20 cellular contexts compared by ENCODE assay signal in genomic region chr2:26581266-26581990, GRCh38. TPM values are rescaled to one million over a fixed set of nuclear protein-coding genes. Genes with fewer than 3 reads are reported as not detected.
DNase-seq lines count a peak whose midpoint lies in the region; ATAC-seq and TF ChIP-seq lines count a peak whose summit lies in the region.
"Had no signal": no experiment of that assay in that cellular context is flagged by ENCODE, and none has a peak within 500 bp of the region (broad histone marks: within the 10 kb centered on the region; RNA-seq: fewer than 3 reads in every experiment).

No MANE protein-coding gene starts in this region.

- no peak overlapping the region for H2BK12ac ChIP-seq in H9 (ENCODE audit: insufficient read length, low read depth, low read length)

- H4K5ac ChIP-seq in H9 (ENCODE audit: insufficient read length, low read depth, low read length): no peak overlapping the region

- no peak for TF ChIP-seq EP300 in SK-N-SH (IDR thresholded peaks at IDR 0.05; ENCODE audit: borderline replicate concordance in 1 of 2, low read depth in 1 of 2, low read length in 1 of 2)

- H2BK20ac ChIP-seq in H9 (ENCODE audit: low read depth, low read length, poor library complexity, severe bottlenecking): no peak overlapping the region

- H3K23me2 ChIP-seq in H9 (ENCODE audit: insufficient read length, low read depth, low read length, poor library complexity, severe bottlenecking): no peaks in the 10 kb centered on the region

- TF ChIP-seq CTCF in SK-N-SH (IDR thresholded peaks at IDR 0.05) (no peak), H9 (conservative IDR thresholded peaks at IDR 0.05) (no peak), neural crest cell (conservative IDR thresholded peaks at IDR 0.05) (no peak), spleen (IDR thresholded peaks at IDR 0.05 in 8 of 11, conservative IDR thresholded peaks at IDR 0.05 in 3 of 11) (no peak)

- H3K27ac ChIP-seq in SK-N-SH (ENCODE audit: low read depth in 2 of 2, low read length in 1 of 2): no peak overlapping the region
- no peak overlapping the region for H3K27ac ChIP-seq in H9 (ENCODE audit: insufficient read length, low read depth, low read length)
- H3K27ac ChIP-seq in spleen: no peak overlapping the region
- H3K27ac ChIP-seq: 22Rv1, C4-2B, Peyer's patch had no signal

- DNase-seq in SK-N-SH: peak; percentile 11
- peak; percentile 18 for DNase-seq in H9
- no peak for DNase-seq in neural crest cell (ENCODE audit: low read depth, low spot score)
- DNase-seq in spleen: peak; percentile 40
- no peak for DNase-seq in cerebellum (ENCODE audit: low spot score)
- DNase-seq in activated CD4-positive, alpha-beta T cell treated with anti-CD3 and anti-CD28 coated beads for 36 hours: no peak
- DNase-seq: AML-193; MM.1S; NCI-H1092; NCI-H146; NCI-H2081; NK-92 treated with Interleukin-12 subunit alpha and Interleukin-12 subunit beta, amount 100 ng/mL, for 24 hours had no signal

- ATAC-seq in SK-N-SH treated with all-trans-retinoic acid at 6 μM for 48 hours: no peak
- no peak for ATAC-seq in GM19035 (IDR thresholded peaks at IDR 0.05; ENCODE audit: unreplicated experiment)
- ATAC-seq in activated CD4-positive, alpha-beta T cell treated with anti-CD3 and anti-CD28 coated beads for 36 hours: no peak
- ATAC-seq: GM23338 had no signal

- no peak for TF ChIP-seq RAD21 in SK-N-SH (IDR thresholded peaks at IDR 0.05; ENCODE audit: low read length)

- CTCF ChIA-PET in SK-N-SH (lab: Yijun Ruan, JAX): interaction anchor here (0.6 to 10.9 kb wide), 12 partner anchors 9 to 162 kb away, joined by 3 to 153 read pairs (median 4); a partner anchor contains a TSS
- CTCF ChIA-PET in activated CD4-positive, alpha-beta T cell treated with anti-CD3 and anti-CD28 coated beads for 36 hours (lab: Charles Lee): interaction anchor here (0.6 kb wide), 1 partner anchor 112 kb away, joined by 3 read pairs; no protein-coding TSS in a partner anchor

- H3K4me3 ChIP-seq in SK-N-SH (ENCODE audit: low read depth in 2 of 2, low read length in 1 of 2): no peak overlapping the region
- no peak overlapping the region for H3K4me3 ChIP-seq in spleen
- H3K4me3 ChIP-seq: GM23338, Peyer's patch had no signal

- no peaks in the 10 kb centered on the region for H3F3A ChIP-seq in SK-N-SH (replicated peaks; ENCODE audit: insufficient read depth)

- no peak overlapping the region for H2BK5ac ChIP-seq in H9 (ENCODE audit: insufficient read length, low read length)

- H3K79me1 ChIP-seq in H9 (ENCODE audit: insufficient read depth, low read depth, low read length, poor library complexity, severe bottlenecking): no peaks in the 10 kb centered on the region

- no peak for TF ChIP-seq POLR2A in spleen (IDR thresholded peaks at IDR 0.05)

- H3K27ac Mint-ChIP-seq in H9 (no peak overlapping the region), neural crest cell (ENCODE audit: unreplicated experiment) (peak overlapping the region; percentile 58)
- no peak overlapping the region for H3K27ac Mint-ChIP-seq in activated CD4-positive, alpha-beta T cell treated with anti-CD3 and anti-CD28 coated beads for 36 hours
- H3K27ac Mint-ChIP-seq: GM23338 had no signal

- H3K4ac ChIP-seq in H9 (ENCODE audit: low read depth, low read length): no peak overlapping the region

- H3K9ac ChIP-seq in SK-N-SH (no peak overlapping the region), H9 (ENCODE audit: extremely low read depth, insufficient read length, low read length) (no peak overlapping the region)

- H3K4me1 ChIP-seq in SK-N-SH (ENCODE audit: control insufficient read depth in 1 of 2, insufficient read depth in 2 of 2, low read depth in 1 of 2, low read length in 1 of 2) (peaks cover 0 to 6% of the 10 kb centered on the region in 2 experiments; a peak in 1 of 4 replicates), H9 (ENCODE audit: insufficient read depth, low read length) (no peaks in the 10 kb centered on the region), spleen (peaks cover 0 to 5% (median 2%) of the 10 kb centered on the region in 6 donors)
- H3K4me1 ChIP-seq: Peyer's patch had no signal

- no peaks in the 10 kb centered on the region for H4K20me1 ChIP-seq in SK-N-SH (ENCODE audit: insufficient read depth)
- no peaks in the 10 kb centered on the region for H4K20me1 ChIP-seq in H9 (ENCODE audit: control insufficient read depth, insufficient read depth, insufficient read length)

- H2AFZ ChIP-seq in SK-N-SH (ENCODE audit: low read depth): no peak overlapping the region
- no peak overlapping the region for H2AFZ ChIP-seq in H9 (ENCODE audit: low read length)
- H2AFZ ChIP-seq: GM23338 had no signal

- no peak overlapping the region for H4K8ac ChIP-seq in H9 (replicated peaks; ENCODE audit: insufficient read length, low read depth, low read length)

- H4K91ac ChIP-seq in H9 (ENCODE audit: insufficient read length, low read depth, low read length): no peak overlapping the region

- no peaks in the 10 kb centered on the region for H3K9me2 ChIP-seq in SK-N-SH

- no peak overlapping the region for H2BK15ac ChIP-seq in H9 (ENCODE audit: low read depth, low read length)

- POLR2A ChIA-PET in SK-N-SH (lab: Yijun Ruan, JAX): interaction anchor here (0.7 kb wide), 1 partner anchor 236 kb away, joined by 3 read pairs; the partner anchor contains the start of gene SELENOI
- POLR2A ChIA-PET in activated CD4-positive, alpha-beta T cell treated with anti-CD3 and anti-CD28 coated beads for 36 hours (lab: Charles Lee): interaction anchor here (0.6 kb wide), 1 partner anchor 65 kb away, joined by 3 read pairs; no protein-coding TSS in a partner anchor

- H3K14ac ChIP-seq in H9 (ENCODE audit: insufficient read depth, low read length): no peak overlapping the region

- no peak overlapping the region for H3K4me2 ChIP-seq in SK-N-SH
- no peak overlapping the region for H3K4me2 ChIP-seq in H9 (ENCODE audit: insufficient read depth, insufficient read length, low read length)
- H3K4me2 ChIP-seq: GM23338 had no signal

- H3K23ac ChIP-seq in H9 (ENCODE audit: insufficient read length, low read depth, low read length): no peak overlapping the region

- no peak overlapping the region for H3T11ph ChIP-seq in H9 (ENCODE audit: low read length)

- no peak overlapping the region for H3K4me3 Mint-ChIP-seq in H9
- no peak overlapping the region for H3K4me3 Mint-ChIP-seq in neural crest cell
- no peak overlapping the region for H3K4me3 Mint-ChIP-seq in activated CD4-positive, alpha-beta T cell treated with anti-CD3 and anti-CD28 coated beads for 36 hours
- H3K4me3 Mint-ChIP-seq: GM23338 had no signal

- H3K36me3 ChIP-seq in SK-N-SH (replicated peaks in 1 of 2; ENCODE audit: control insufficient read depth in 1 of 2, insufficient read depth in 2 of 2, low read length in 1 of 2) (no peaks in the 10 kb centered on the region), spleen (no peaks in the 10 kb centered on the region)
- H3K36me3 ChIP-seq: Peyer's patch had no signal

- no peak overlapping the region for H3K56ac ChIP-seq in H9 (ENCODE audit: insufficient read length, low read depth, low read length)

- H3K36me3 Mint-ChIP-seq in H9 (ENCODE audit: insufficient read depth in 1 of 3, low read depth in 3 of 3) (no peaks in the 10 kb centered on the region), neural crest cell (ENCODE audit: low read depth) (no peaks in the 10 kb centered on the region)
- no peaks in the 10 kb centered on the region for H3K36me3 Mint-ChIP-seq in activated CD4-positive, alpha-beta T cell treated with anti-CD3 and anti-CD28 coated beads for 36 hours (ENCODE audit: low read depth)

- H3K27me3 Mint-ChIP-seq in H9 (ENCODE audit: low read depth): peaks cover 37% of the 10 kb centered on the region
- peaks cover 28% of the 10 kb centered on the region for H3K27me3 Mint-ChIP-seq in neural crest cell (ENCODE audit: low read depth)
- H3K27me3 Mint-ChIP-seq in activated CD4-positive, alpha-beta T cell treated with anti-CD3 and anti-CD28 coated beads for 36 hours: peaks cover 14% of the 10 kb centered on the region

- H3K18ac ChIP-seq in H9 (ENCODE audit: insufficient read length, low read depth, low read length): no peak overlapping the region

- H3K79me2 ChIP-seq in SK-N-SH (ENCODE audit: insufficient read depth) (no peaks in the 10 kb centered on the region), H9 (ENCODE audit: insufficient read depth, low read length) (no peaks in the 10 kb centered on the region)

- H3K9me3 ChIP-seq in SK-N-SH (no peaks in the 10 kb centered on the region), H9 (ENCODE audit: control insufficient read depth, low read depth, low read length) (no peaks in the 10 kb centered on the region), spleen (no peaks in the 10 kb centered on the region)
- H3K9me3 ChIP-seq: Peyer's patch had no signal

- intact Hi-C loops in spleen (cut with DNase I; ENCODE audit: low total_unique reads): no loop called here
- intact Hi-C loops in activated CD4-positive, alpha-beta T cell treated with anti-CD3 and anti-CD28 coated beads for 36 hours (cut with DNase I, micrococcal nuclease): no loop called here

- H3K9me3 Mint-ChIP-seq in H9 (no peaks in the 10 kb centered on the region), neural crest cell (no peaks in the 10 kb centered on the region)
- H3K9me3 Mint-ChIP-seq in activated CD4-positive, alpha-beta T cell treated with anti-CD3 and anti-CD28 coated beads for 36 hours (ENCODE audit: low read depth): no peaks in the 10 kb centered on the region
- H3K9me3 Mint-ChIP-seq: GM23338 had no signal

- H3K4me1 Mint-ChIP-seq in H9 (peaks cover 11 to 22% of the 10 kb centered on the region in 2 experiments), neural crest cell (peaks cover 4% of the 10 kb centered on the region)
- H3K4me1 Mint-ChIP-seq in activated CD4-positive, alpha-beta T cell treated with anti-CD3 and anti-CD28 coated beads for 36 hours: no peaks in the 10 kb centered on the region
- H3K4me1 Mint-ChIP-seq: GM23338 had no signal

- H2BK120ac ChIP-seq in H9 (ENCODE audit: low read depth, low read length, poor library complexity, severe bottlenecking): no peak overlapping the region

- H2AK5ac ChIP-seq in H9 (ENCODE audit: insufficient read length, low read length): no peak overlapping the region

- H3K27me3 ChIP-seq in SK-N-SH (ENCODE audit: insufficient read depth): peaks cover 63% of the 10 kb centered on the region
- H3K27me3 ChIP-seq in H9 (ENCODE audit: insufficient read depth, low read length): no peaks in the 10 kb centered on the region
- H3K27me3 ChIP-seq in spleen (replicated peaks in 1 of 7): peaks cover 0 to 95% (median 14%) of the 10 kb centered on the region in 7 donors
- H3K27me3 ChIP-seq: Peyer's patch had no signal

- 62% methylated on average over 12 of the region's 12 CpGs for WGBS in SK-N-SH (ENCODE audit: low lambda C conversion rate)
- no CpG with 5 or more reads among the region's 12 CpGs for WGBS in H9 (ENCODE audit: extremely low coverage, insufficient read length, low lambda C conversion rate)
- WGBS in spleen, 5 donors: 88 to 96% (median 90%) methylated on average over 12 of the region's 12 CpGs

TF ChIP-seq in SK-N-SH treated with all-trans-retinoic acid at 6 μM for 48 hours, 23 proteins besides CTCF, POLR2A, EP300 and RAD21 (continues in another document):
- no peak for TF ChIP-seq BACH2 (CRISPR knock-in tag; IDR thresholded peaks at IDR 0.05; ENCODE audit: borderline replicate concordance)

RNA-seq across cellular contexts. Expression of gene CIB4, which starts 59.7 kb away (rescaled TPM):
- polyA plus RNA-seq in SK-N-SH (2012; rRNA removed): not detected in 2 replicates
- polyA plus RNA-seq in SK-N-SH (2012; cell fraction: cytosol; rRNA removed): not detected in 2 replicates
- polyA plus RNA-seq in SK-N-SH (2012; cell fraction: nucleus; rRNA removed): not detected in 2 replicates
- total RNA-seq in H9 (2021): not detected in 2 replicates
- not detected in 2 replicates for total RNA-seq in neural crest cell
- not detected for total RNA-seq in spleen
- polyA plus RNA-seq in spleen: not detected
- total RNA-seq in cerebellum: not detected
- total RNA-seq in activated CD4-positive, alpha-beta T cell treated with anti-CD3 and anti-CD28 coated beads for 36 hours: not detected
- total RNA-seq: GM23338, LHCN-M2, NCI-H460, Peyer's patch had no signal
- polyA plus RNA-seq: GM23338 had no signal

Comparison
In these comparisons a context has a peak if more than half of its experiments do, and no peak if none do; other contexts are left out.
1. DNase-seq: peak in SK-N-SH (single experiment), H9 (single experiment) and spleen (single experiment); none in neural crest cell (single experiment), cerebellum (single experiment) and activated CD4-positive, alpha-beta T cell treated with anti-CD3 and anti-CD28 coated beads for 36 hours (single experiment).